In genomic region chr5:138981606-138982005, GRCh38 we compare ENCODE assay signal across 13 cellular contexts.
DNase-seq lines count a peak whose midpoint lies in the region; ATAC-seq and TF ChIP-seq lines count a peak whose summit lies in the region.
"Had no signal": no experiment of that assay in that cellular context is flagged by ENCODE, and none has a peak within 500 bp of the region (broad histone marks: within the 10 kb centered on the region; RNA-seq: fewer than 3 reads in every experiment).

No MANE protein-coding gene starts in this region.

- peak; percentile 51 for DNase-seq in activated naive CD4-positive, alpha-beta T cell treated with anti-CD3 and anti-CD28 coated beads, Interleukin-2, amount 10 ng/mL, durations not matched to agents 7 days and 5 days
- no peak for DNase-seq in activated naive CD4-positive, alpha-beta T cell treated with Interleukin-2 at 50 U/mL for 16 hours
- DNase-seq in activated CD8-positive, alpha-beta T cell treated with anti-CD3 and anti-CD28 coated beads for 36 hours: peak; percentile 51
- peak; percentile 45 for DNase-seq in glomerular visceral epithelial cell (ENCODE audit: extremely low spot score)
- no peak for DNase-seq in tibial artery
- no peak for DNase-seq in nephron progenitor cell
- no peak for DNase-seq in NCI-H82 (lab: John Stamatoyannopoulos, UW)
- DNase-seq: foreskin keratinocyte, NCI-H1092 treated with DMSO at 0.1 percent for 48 hours, right lobe of liver had no signal

- H3K4me3 ChIP-seq in tibial artery: no peak overlapping the region
- H3K4me3 ChIP-seq: lung, right lobe of liver had no signal

- no peaks in the 10 kb centered on the region for H3K27me3 Mint-ChIP-seq in activated naive CD4-positive, alpha-beta T cell treated with anti-CD3 and anti-CD28 coated beads, Interleukin-2, amount 10 ng/mL, durations not matched to agents 7 days and 5 days
- no peaks in the 10 kb centered on the region for H3K27me3 Mint-ChIP-seq in activated CD8-positive, alpha-beta T cell treated with anti-CD3 and anti-CD28 coated beads for 36 hours
- peaks cover 17% of the 10 kb centered on the region for H3K27me3 Mint-ChIP-seq in nephron progenitor cell (ENCODE audit: low read depth, poor library complexity)
- H3K27me3 Mint-ChIP-seq: B cell had no signal

- H3K4me1 Mint-ChIP-seq in activated naive CD4-positive, alpha-beta T cell treated with anti-CD3 and anti-CD28 coated beads, Interleukin-2, amount 10 ng/mL, durations not matched to agents 7 days and 5 days: peaks cover 40% of the 10 kb centered on the region
- peaks cover 38% of the 10 kb centered on the region for H3K4me1 Mint-ChIP-seq in activated CD8-positive, alpha-beta T cell treated with anti-CD3 and anti-CD28 coated beads for 36 hours (ENCODE audit: low read depth)
- H3K4me1 Mint-ChIP-seq in nephron progenitor cell: peaks cover 19% of the 10 kb centered on the region
- H3K4me1 Mint-ChIP-seq: B cell had no signal

- no peak for TF ChIP-seq CTCF in activated CD8-positive, alpha-beta T cell treated with anti-CD3 and anti-CD28 coated beads for 36 hours (IDR thresholded peaks at IDR 0.05)
- TF ChIP-seq CTCF in tibial artery (IDR thresholded peaks at IDR 0.05) (no peak), nephron progenitor cell (IDR thresholded peaks at IDR 0.05) (no peak)

- H3K27ac Mint-ChIP-seq in activated naive CD4-positive, alpha-beta T cell treated with anti-CD3 and anti-CD28 coated beads, Interleukin-2, amount 10 ng/mL, durations not matched to agents 7 days and 5 days: no peak overlapping the region
- H3K27ac Mint-ChIP-seq in activated CD8-positive, alpha-beta T cell treated with anti-CD3 and anti-CD28 coated beads for 36 hours: peak overlapping the region; percentile 18
- no peak overlapping the region for H3K27ac Mint-ChIP-seq in nephron progenitor cell
- H3K27ac Mint-ChIP-seq: B cell had no signal

- H3K36me3 Mint-ChIP-seq in activated naive CD4-positive, alpha-beta T cell treated with anti-CD3 and anti-CD28 coated beads, Interleukin-2, amount 10 ng/mL, durations not matched to agents 7 days and 5 days: no peaks in the 10 kb centered on the region
- H3K36me3 Mint-ChIP-seq in activated CD8-positive, alpha-beta T cell treated with anti-CD3 and anti-CD28 coated beads for 36 hours (ENCODE audit: low read depth): no peaks in the 10 kb centered on the region
- no peaks in the 10 kb centered on the region for H3K36me3 Mint-ChIP-seq in nephron progenitor cell (ENCODE audit: low read depth)

- peak; percentile 43 for ATAC-seq in activated CD8-positive, alpha-beta T cell treated with anti-CD3 and anti-CD28 coated beads for 36 hours
- ATAC-seq in GM21786 (IDR thresholded peaks at IDR 0.05; ENCODE audit: unreplicated experiment): no peak
- ATAC-seq: foreskin keratinocyte, right lobe of liver had no signal

- intact Hi-C loops in activated CD8-positive, alpha-beta T cell treated with anti-CD3 and anti-CD28 coated beads for 36 hours (cut with micrococcal nuclease): no loop called here
- intact Hi-C loops in tibial artery (cut with DNase I; ENCODE audit: low total_unique reads): no loop called here

- H3K27me3 ChIP-seq in tibial artery: no peaks in the 10 kb centered on the region
- H3K27me3 ChIP-seq: foreskin keratinocyte, right lobe of liver had no signal

- CTCF ChIA-PET in activated naive CD4-positive, alpha-beta T cell treated with anti-CD3 and anti-CD28 coated beads, Interleukin-2, amount 10 ng/mL, durations not matched to agents 7 days and 5 days (lab: Charles Lee): interaction anchor here (0.6 kb wide), 1 partner anchor 599 kb away, joined by 3 read pairs; no protein-coding TSS in a partner anchor
- CTCF ChIA-PET in activated CD8-positive, alpha-beta T cell treated with anti-CD3 and anti-CD28 coated beads for 36 hours (lab: Charles Lee): no interaction called here

- no peaks in the 10 kb centered on the region for H3K9me3 ChIP-seq in tibial artery
- H3K9me3 ChIP-seq: right lobe of liver had no signal

- peak overlapping the region; percentile 42 to 45 for H3K27ac ChIP-seq in tibial artery
- H3K27ac ChIP-seq: foreskin keratinocyte, right lobe of liver had no signal

- peaks cover 0 to 57% (median 33%) of the 10 kb centered on the region in 4 donors for H3K4me1 ChIP-seq in tibial artery
- H3K4me1 ChIP-seq: right lobe of liver had no signal

- H3K36me3 ChIP-seq in tibial artery: no peaks in the 10 kb centered on the region
- H3K36me3 ChIP-seq: right lobe of liver had no signal

- POLR2A ChIA-PET in activated CD8-positive, alpha-beta T cell treated with anti-CD3 and anti-CD28 coated beads for 36 hours (lab: Charles Lee): interaction anchor here (1.4 kb wide), 1 partner anchor 8 kb away, joined by 4 read pairs; no protein-coding TSS in a partner anchor

- H3K9me3 Mint-ChIP-seq in activated naive CD4-positive, alpha-beta T cell treated with anti-CD3 and anti-CD28 coated beads, Interleukin-2, amount 10 ng/mL, durations not matched to agents 7 days and 5 days: no peaks in the 10 kb centered on the region
- H3K9me3 Mint-ChIP-seq in activated CD8-positive, alpha-beta T cell treated with anti-CD3 and anti-CD28 coated beads for 36 hours: no peaks in the 10 kb centered on the region
- H3K9me3 Mint-ChIP-seq in nephron progenitor cell: no peaks in the 10 kb centered on the region

- no peak overlapping the region for H3K4me3 Mint-ChIP-seq in activated naive CD4-positive, alpha-beta T cell treated with anti-CD3 and anti-CD28 coated beads, Interleukin-2, amount 10 ng/mL, durations not matched to agents 7 days and 5 days
- no peak overlapping the region for H3K4me3 Mint-ChIP-seq in activated CD8-positive, alpha-beta T cell treated with anti-CD3 and anti-CD28 coated beads for 36 hours
- H3K4me3 Mint-ChIP-seq in nephron progenitor cell: no peak overlapping the region
- H3K4me3 Mint-ChIP-seq: B cell had no signal

Comparison
In these comparisons a context has a peak if more than half of its experiments do, and no peak if none do; other contexts are left out.
1. DNase-seq: peak in activated naive CD4-positive, alpha-beta T cell treated with anti-CD3 and anti-CD28 coated beads, Interleukin-2, amount 10 ng/mL, durations not matched to agents 7 days and 5 days (single experiment), activated CD8-positive, alpha-beta T cell treated with anti-CD3 and anti-CD28 coated beads for 36 hours (single experiment) and glomerular visceral epithelial cell (single experiment); none in activated naive CD4-positive, alpha-beta T cell treated with Interleukin-2 at 50 U/mL for 16 hours (single experiment), tibial artery (0 of 2), nephron progenitor cell (single experiment) and NCI-H82 (single experiment).